In genomic region chr4:78510108-78510507, GRCh38 we compare ENCODE assay signal across 1 cellular context.
TF ChIP-seq lines count a peak whose summit lies in the region.

No MANE protein-coding gene starts in this region.

TF ChIP-seq in SK-N-SH, 30 proteins besides CTCF, POLR2A, EP300 and RAD21:
- TF ChIP-seq ZBTB33 (IDR thresholded peaks at IDR 0.05; ENCODE audit: borderline replicate concordance, low read depth) (no peak), RFX5 (IDR thresholded peaks at IDR 0.05; ENCODE audit: low read length) (no peak), REST (IDR thresholded peaks at IDR 0.05; ENCODE audit: low read depth, low read length) (no peak), SMC3 (IDR thresholded peaks at IDR 0.05; ENCODE audit: low read depth, low read length) (no peak), TAF1 (IDR thresholded peaks at IDR 0.05; ENCODE audit: borderline replicate concordance, low read depth, low read length) (no peak), IRF3 (IDR thresholded peaks at IDR 0.05; ENCODE audit: low read depth, low read length) (no peak), CHD2 (IDR thresholded peaks at IDR 0.05; ENCODE audit: low read length, partially characterized antibody) (no peak), ELF1 (IDR thresholded peaks at IDR 0.05) (no peak), TCF12 (IDR thresholded peaks at IDR 0.05) (no peak; the same call in 1 of the 2 replicates), PBX3 (IDR thresholded peaks at IDR 0.05) (0 out of 2 replicates have a peak, but pooled peaks have one; percentile 39), RCOR1 (IDR thresholded peaks at IDR 0.05; ENCODE audit: low read length) (no peak), MXI1 (IDR thresholded peaks at IDR 0.05; ENCODE audit: low read depth, low read length) (no peak), GATA2 (CRISPR knock-in tag; IDR thresholded peaks at IDR 0.05) (no peak), JUND (IDR thresholded peaks at IDR 0.05) (peak; percentile 30; the same call in 1 of the 2 replicates), SIN3A (IDR thresholded peaks at IDR 0.05; ENCODE audit: borderline replicate concordance, low read depth, low read length) (no peak), FOSL2 (IDR thresholded peaks at IDR 0.05; ENCODE audit: borderline replicate concordance, low read depth) (no peak)
